ENCODE assay signal across 11 cellular contexts in the genomic region with DNA sequence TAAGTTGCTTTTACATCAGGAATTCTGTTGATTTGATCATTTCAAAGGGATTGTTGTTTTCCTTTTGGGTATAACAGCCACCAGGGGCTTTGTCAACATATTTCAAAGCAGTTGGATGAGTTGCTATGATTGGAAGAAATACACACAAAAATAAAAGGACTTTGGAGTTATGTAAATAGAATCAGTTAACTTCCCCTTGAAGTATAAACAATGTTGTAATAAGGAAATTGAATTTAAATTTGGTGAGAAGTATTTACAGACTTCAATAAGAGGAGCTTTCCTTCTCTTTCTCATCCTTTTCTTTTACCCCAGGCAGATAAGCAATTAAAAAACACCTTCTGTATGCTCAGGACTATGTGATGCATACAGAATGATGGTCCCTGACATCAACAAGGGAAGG.
"Had no signal": no experiment of that assay in that cellular context is flagged by ENCODE, and none has a peak within 500 bp of the region (broad histone marks: within the 10 kb centered on the region; RNA-seq: fewer than 3 reads in every experiment).

No MANE protein-coding gene starts in this region.

- DNase-seq: GM23248, GOT3, H7, H9, HCEC 1CT, HFFc6 had no signal

- H3K27ac Mint-ChIP-seq: GM23338, H9, HFFc6 had no signal

- H3K36me3 ChIP-seq: HAP-1 had no signal

- H3K4me3 ChIP-seq: GM23248, GM23338, HAP-1 had no signal

- H3K9me3 ChIP-seq: HAP-1 had no signal

- FAIRE-seq: H1, H54 had no signal

- H3K4me1 ChIP-seq: HAP-1 had no signal

- ATAC-seq: GM23338, HCT116 had no signal

- H3K4me1 Mint-ChIP-seq: GM23338, H9 had no signal

- H3K4me3 Mint-ChIP-seq: GM23338, H9, HFFc6 had no signal

- H3K9me3 Mint-ChIP-seq: GM23338 had no signal
